In the genomic region with DNA sequence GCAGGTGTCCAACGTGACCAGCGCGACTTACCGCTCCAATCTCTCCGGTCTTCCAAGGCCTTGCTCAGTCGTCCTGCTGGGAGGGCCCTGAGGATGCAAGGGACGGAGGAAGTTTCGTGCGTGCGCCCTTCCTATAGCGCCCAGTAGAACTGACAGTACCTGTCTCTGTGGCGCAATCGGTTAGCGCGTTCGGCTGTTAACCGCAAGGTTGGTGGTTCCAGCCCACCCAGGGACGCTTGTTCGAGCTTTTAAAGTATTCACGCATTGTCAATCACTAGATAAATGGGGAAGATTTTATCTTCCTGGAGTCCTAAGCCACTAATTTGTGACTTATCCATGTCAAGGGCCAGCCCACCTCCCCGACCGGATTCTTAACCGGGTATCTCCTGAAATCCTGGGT, we compare ENCODE assay signal across 8 cellular contexts.
DNase-seq lines count a peak whose midpoint lies in the region; TF ChIP-seq lines count a peak whose summit lies in the region.
"Not testable (repeated sequence)": the region's sequence is repeated elsewhere in the genome, so short reads cannot be mapped to it uniquely, and the experiment has no call there.

No MANE protein-coding gene starts in this region.

- DNase-seq in HAP-1 (ENCODE audit: low spot score in 2 of 2) (peak; percentile 55 to 85), NCI-H526 (lab: John Stamatoyannopoulos, UW) (peak; percentile 89 to 92), foreskin melanocyte (peak; percentile 13), mucosa of gallbladder (ENCODE audit: low spot score) (peak; percentile 44)
- peak; percentile 70 for DNase-seq in activated CD4-positive, alpha-beta T cell treated with anti-CD3 and anti-CD28 coated beads for 48 hours
- DNase-seq in astrocyte of the cerebellum (ENCODE audit: low read depth); vagina (ENCODE audit: extremely low spot score in 2 of 2): not testable (repeated sequence)
- peak; percentile 33 to 52 for DNase-seq in stimulated activated CD4-positive, alpha-beta T cell treated with anti-CD3 and anti-CD28 coated beads, Interleukin-15, amount 100 ng/mL, for 48 hours (ENCODE audit: low read depth in 2 of 2)

- not testable (repeated sequence) for H3K9me3 ChIP-seq in HAP-1, vagina

- not testable (repeated sequence) for H3K36me3 ChIP-seq in HAP-1 (replicated peaks); vagina

- TF ChIP-seq CTCF in astrocyte of the cerebellum (IDR thresholded peaks at IDR 0.05; ENCODE audit: low read depth, low read length, missing control alignments); vagina (IDR thresholded peaks at IDR 0.05): not testable (repeated sequence)

- peak overlapping the region; percentile 56 for H3K27ac ChIP-seq in vagina

- TF ChIP-seq POLR2A in vagina (IDR thresholded peaks at IDR 0.05), result not testable (repeated sequence)

- not testable (repeated sequence) for H3K4me1 ChIP-seq in HAP-1, vagina

- in situ Hi-C loops in HAP-1 (cut with MboI; ENCODE audit: low sequenced_read_pairs); astrocyte of the cerebellum (cut with HindIII; ENCODE audit: low sequenced_read_pairs): not testable (repeated sequence)

- H3K27me3 ChIP-seq in HAP-1 (ENCODE audit: low read depth); vagina: not testable (repeated sequence)

- intact Hi-C loops in vagina (cut with DNase I), result not testable (repeated sequence)

- H3K4me3 ChIP-seq in HAP-1 (peak overlapping the region; percentile 30), astrocyte of the cerebellum (ENCODE audit: low read depth, low read length) (peak overlapping the region; percentile 35), vagina (peak overlapping the region; percentile 35)
